8 cellular contexts compared by ENCODE assay signal in genomic region chr6:28985396-28986164, GRCh38. TPM values are rescaled to one million over a fixed set of nuclear protein-coding genes. Genes with fewer than 3 reads are reported as not detected.
DNase-seq lines count a peak whose midpoint lies in the region; ATAC-seq and TF ChIP-seq lines count a peak whose summit lies in the region.

No MANE protein-coding gene starts in this region.

- peak overlapping the region; percentile 85 for H3K4me2 ChIP-seq in osteoblast (ENCODE audit: insufficient read depth, low read length)

- no peaks in the 10 kb centered on the region for H3K79me2 ChIP-seq in osteoblast (ENCODE audit: insufficient read depth, low read length)

- peaks cover 3% of the 10 kb centered on the region for H4K20me1 ChIP-seq in osteoblast (ENCODE audit: insufficient read depth, low read length)

- peak overlapping the region; percentile 61 for H3K4me3 ChIP-seq in AG10803 (ENCODE audit: low read length)
- peak overlapping the region; percentile 51 for H3K4me3 ChIP-seq in HFF-Myc (replicated peaks; ENCODE audit: low read depth, low read length)
- peak overlapping the region; percentile 33 for H3K4me3 ChIP-seq in astrocyte of the cerebellum (ENCODE audit: low read depth, low read length)
- peak overlapping the region; percentile 67 for H3K4me3 ChIP-seq in osteoblast (ENCODE audit: insufficient read depth, low read length)

- in situ Hi-C loops in astrocyte of the cerebellum (cut with HindIII; ENCODE audit: low sequenced_read_pairs) = no loop called here
- in situ Hi-C loops in KBM-7 (cut with MboI; ENCODE audit: low pct_unique_long_range_greater_than_20kb, low sequenced_read_pairs) = loop anchor here (25.0 kb wide), 1 partner anchor 298 kb away; no protein-coding TSS in a partner anchor

- peaks cover 15% of the 10 kb centered on the region for H3K4me1 ChIP-seq in osteoblast (ENCODE audit: insufficient read depth, low read length)

- peak overlapping the region; percentile 97 for H2AFZ ChIP-seq in osteoblast (ENCODE audit: low read length)

- H3K27ac ChIP-seq in osteoblast (ENCODE audit: low read depth, low read length) = peak overlapping the region; percentile 57

- DNase-seq in AG10803 (ENCODE audit: low read depth) = peak; percentile 98
- DNase-seq in HFF-Myc (ENCODE audit: extremely low read depth, low read depth) = peak; percentile 97
- DNase-seq in NCI-H82 (lab: John Stamatoyannopoulos, UW) = peak; percentile 97
- peak; percentile 96 for DNase-seq in astrocyte of the cerebellum (ENCODE audit: low read depth)
- peak; percentile 88 for DNase-seq in left cardiac atrium
- peak; percentile 94 for DNase-seq in osteoblast (ENCODE audit: insufficient read length, low spot score, missing footprints)
- DNase-seq in KBM-7 = no peak

- intact Hi-C loops in left cardiac atrium (cut with DNase I) = loop anchor here in 1 of 2 donors (10.0 kb wide), 2 partner anchors 121 to 151 kb away; no protein-coding TSS in a partner anchor

- no peak; the same call in 1 of the 2 replicates for TF ChIP-seq CTCF in AG10803 (conservative IDR thresholded peaks at IDR 0.05; ENCODE audit: low read length)
- no peak for TF ChIP-seq CTCF in HFF-Myc (IDR thresholded peaks at IDR 0.05; ENCODE audit: low read depth, low read length, missing control alignments)
- no peak for TF ChIP-seq CTCF in astrocyte of the cerebellum (IDR thresholded peaks at IDR 0.05; ENCODE audit: low read depth, low read length, missing control alignments)
- TF ChIP-seq CTCF in osteoblast (IDR thresholded peaks at IDR 0.05; ENCODE audit: extremely low read depth, low read depth, low read length) = no peak

- H3K9me3 ChIP-seq in osteoblast (ENCODE audit: low read depth, low read length) = no peaks in the 10 kb centered on the region

- H3K27me3 ChIP-seq in osteoblast (ENCODE audit: insufficient read depth, low read length) = no peaks in the 10 kb centered on the region

- peak; percentile 80 to 83 for ATAC-seq in left cardiac atrium
- ATAC-seq in GM18511 (IDR thresholded peaks at IDR 0.05; ENCODE audit: unreplicated experiment) = no peak

- H3K36me3 ChIP-seq in osteoblast (ENCODE audit: insufficient read depth, low read length) = no peaks in the 10 kb centered on the region

RNA-seq across cellular contexts. Expression of gene ZNF311, which starts 19.5 kb away (rescaled TPM):
- total RNA-seq in left cardiac atrium (under 1 TPM; 0.37 to 0.68 TPM), osteoblast (0.88 and 1.1 TPM in 2 replicates)

RNA-seq across cellular contexts. Expression of gene OR2W1, which starts 59.4 kb away (rescaled TPM):
- not detected for total RNA-seq in left cardiac atrium
- not detected in 2 replicates for total RNA-seq in osteoblast
